ENCODE assay signal across 8 cellular contexts in the genomic region with DNA sequence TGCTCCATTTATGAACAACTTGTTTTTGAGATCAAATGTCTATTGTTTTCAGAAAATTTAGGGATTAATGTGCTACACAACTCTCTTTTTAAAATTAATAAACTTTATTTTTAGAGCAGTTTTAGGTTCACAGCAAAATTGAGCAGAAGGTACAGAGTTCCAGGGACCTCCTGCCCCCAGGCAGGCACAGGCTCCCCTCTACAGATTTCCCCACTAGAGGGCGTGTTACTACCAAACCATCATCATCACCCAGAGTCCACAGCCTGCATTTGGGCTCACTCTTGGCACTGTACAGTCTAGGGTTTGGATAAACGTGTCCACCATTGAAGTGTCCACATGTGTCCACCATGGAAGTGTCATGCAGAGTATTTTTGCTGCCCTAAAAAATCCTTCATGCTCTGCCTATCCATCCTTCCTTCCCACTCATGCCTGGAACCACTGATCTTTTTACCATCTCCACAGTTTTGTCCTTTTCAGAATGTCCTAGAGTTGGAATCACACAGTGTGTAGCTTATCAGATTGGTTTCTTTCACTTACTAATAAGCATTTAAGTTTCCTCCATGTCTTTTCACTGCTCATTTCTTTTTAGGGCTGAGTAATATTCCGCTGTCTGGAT.
DNase-seq lines count a peak whose midpoint lies in the region; ATAC-seq and TF ChIP-seq lines count a peak whose summit lies in the region.

No MANE protein-coding gene starts in this region.

- H3K4me3 Mint-ChIP-seq in activated B cell treated with CpG ODN at 0.5 μM for 24 hours = no peak overlapping the region

- 34 to 37% (median 35%) methylated on average over 3 of the region's 3 CpGs for whole genome bisulfite sequencing in psoas muscle, 3 donors
- 33 to 34% (median 33%) methylated on average over 3 of the region's 3 CpGs for WGBS in ovary, 3 donors

- H3K27me3 ChIP-seq in psoas muscle (ENCODE audit: insufficient read depth in 3 of 3, low read length in 2 of 3) = peaks cover 0 to 18% (median 0%) of the 10 kb centered on the region in 3 donors
- H3K27me3 ChIP-seq in ovary = no peaks in the 10 kb centered on the region

- no peak for TF ChIP-seq POLR2A in ovary (IDR thresholded peaks at IDR 0.05)

- peaks cover 26% of the 10 kb centered on the region for H3K9me3 Mint-ChIP-seq in activated B cell treated with CpG ODN at 0.5 μM for 24 hours

- intact Hi-C loops in activated B cell treated with CpG ODN at 0.5 μM for 24 hours (cut with micrococcal nuclease) (loop anchor here (1.0 to 5.0 kb wide), 2 partner anchors 279 to 300 kb away; no protein-coding TSS in a partner anchor), psoas muscle (cut with DNase I) (no loop called here), ovary (cut with DNase I) (no loop called here)

- no peak for TF ChIP-seq EP300 in ovary (IDR thresholded peaks at IDR 0.05)

- CTCF ChIA-PET in activated B cell treated with CpG ODN at 0.5 μM for 24 hours (lab: Charles Lee) = interaction anchor here (0.7 kb wide), 1 partner anchor 302 kb away, joined by 3 read pairs; no protein-coding TSS in a partner anchor

- TF ChIP-seq CTCF in AG10803 (conservative IDR thresholded peaks at IDR 0.05; ENCODE audit: low read length) = peak; percentile 62
- no peak for TF ChIP-seq CTCF in activated B cell treated with CpG ODN at 0.5 μM for 24 hours (IDR thresholded peaks at IDR 0.05)
- TF ChIP-seq CTCF in epithelial cell of esophagus (IDR thresholded peaks at IDR 0.05; ENCODE audit: insufficient read depth, low read depth, low read length, missing control alignments) = peak; percentile 64
- peak; percentile 25 for TF ChIP-seq CTCF in psoas muscle (IDR thresholded peaks at IDR 0.05)
- TF ChIP-seq CTCF in ovary (IDR thresholded peaks at IDR 0.05) = no peak

- H3K27ac ChIP-seq in psoas muscle (no peak overlapping the region), ovary (no peak overlapping the region)

- H3K9me3 ChIP-seq in psoas muscle (peaks cover 14% of the 10 kb centered on the region), ovary (no peaks in the 10 kb centered on the region)

- H3K27me3 Mint-ChIP-seq in activated B cell treated with CpG ODN at 0.5 μM for 24 hours = peaks cover 8% of the 10 kb centered on the region

- POLR2A ChIA-PET in activated B cell treated with CpG ODN at 0.5 μM for 24 hours (lab: Charles Lee) = no interaction called here

- no peaks in the 10 kb centered on the region for H3K36me3 ChIP-seq in psoas muscle (ENCODE audit: insufficient read depth in 1 of 2, low read depth in 1 of 2)
- no peaks in the 10 kb centered on the region for H3K36me3 ChIP-seq in ovary

- H3K4me1 Mint-ChIP-seq in activated B cell treated with CpG ODN at 0.5 μM for 24 hours = no peaks in the 10 kb centered on the region

- no peak overlapping the region for H3K27ac Mint-ChIP-seq in activated B cell treated with CpG ODN at 0.5 μM for 24 hours

- no peaks in the 10 kb centered on the region for H3K4me1 ChIP-seq in psoas muscle
- no peaks in the 10 kb centered on the region for H3K4me1 ChIP-seq in ovary (ENCODE audit: insufficient read depth)

- H3K4me3 ChIP-seq in AG10803 (ENCODE audit: low read length) = no peak overlapping the region
- no peak overlapping the region for H3K4me3 ChIP-seq in epithelial cell of esophagus (ENCODE audit: low read length)
- no peak overlapping the region for H3K4me3 ChIP-seq in psoas muscle
- no peak overlapping the region for H3K4me3 ChIP-seq in ovary

- DNase-seq in AG10803 (ENCODE audit: low read depth) (peak; percentile 8), activated B cell treated with CpG ODN at 0.5 μM for 24 hours (no peak), epithelial cell of esophagus (ENCODE audit: low read depth) (peak; percentile 48), psoas muscle (no peak), ovary (no peak), H4 (ENCODE audit: low spot score) (no peak)

- ATAC-seq in GM18517 (IDR thresholded peaks at IDR 0.05; ENCODE audit: unreplicated experiment) (peak; percentile 73), HG03571 (IDR thresholded peaks at IDR 0.05; ENCODE audit: unreplicated experiment) (peak; percentile 82), activated B cell treated with CpG ODN at 0.5 μM for 24 hours (ENCODE audit: low read depth) (peak; percentile 56), psoas muscle (no peak)

- peaks cover 3% of the 10 kb centered on the region for H3K36me3 Mint-ChIP-seq in activated B cell treated with CpG ODN at 0.5 μM for 24 hours (ENCODE audit: low read depth)

Comparison
In these comparisons a context has a peak if more than half of its experiments do, and no peak if none do; other contexts are left out.
1. DNase-seq: peak in AG10803 (single experiment) and epithelial cell of esophagus (single experiment); none in activated B cell treated with CpG ODN at 0.5 μM for 24 hours (single experiment), psoas muscle (0 of 2), ovary (0 of 5) and H4 (single experiment).
2. CTCF ChIP-seq: peak in AG10803 (single experiment), epithelial cell of esophagus (single experiment) and psoas muscle (single experiment); none in activated B cell treated with CpG ODN at 0.5 μM for 24 hours (single experiment) and ovary (0 of 3).
3. ATAC-seq: peak in GM18517 (single experiment), HG03571 (single experiment) and activated B cell treated with CpG ODN at 0.5 μM for 24 hours (single experiment); none in psoas muscle (0 of 4).